Comparison of ENCODE assay signal across 17 cellular contexts in the genomic region with DNA sequence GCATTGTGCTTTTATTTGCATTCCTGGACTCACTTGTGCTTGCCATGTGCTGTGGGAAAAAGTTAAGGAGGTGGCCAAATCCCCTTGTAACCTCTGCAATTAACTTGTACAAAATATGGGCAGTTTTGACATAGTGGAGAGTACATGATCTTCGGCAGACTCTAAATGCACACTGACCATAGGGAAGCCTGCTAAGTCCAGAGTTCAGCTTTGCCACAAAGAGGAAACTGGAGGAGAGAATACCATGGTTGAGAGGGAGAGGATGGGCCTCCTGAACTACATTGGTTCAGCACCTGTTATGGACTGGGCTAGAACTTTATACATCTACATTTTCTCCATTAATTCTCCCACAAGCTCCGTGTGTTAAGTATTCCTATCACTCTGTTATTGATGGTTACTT. TPM values are rescaled to one million over a fixed set of nuclear protein-coding genes. Genes with fewer than 3 reads are reported as not detected.
A peak's percentile ranks its signal among the peaks of the same experiment; 100 is the strongest.
DNase-seq lines count a peak whose midpoint lies in the region; ATAC-seq, FAIRE-seq and TF ChIP-seq lines count a peak whose summit lies in the region.
"Had no signal": no experiment of that assay in that cellular context is flagged by ENCODE, and none has a peak within 500 bp of the region (broad histone marks: within the 10 kb centered on the region; RNA-seq: fewer than 3 reads in every experiment).

No MANE protein-coding gene starts in this region.

- peaks cover 38% of the 10 kb centered on the region for H3K27me3 Mint-ChIP-seq in endodermal cell (ENCODE audit: insufficient read depth)

- H3K4me3 Mint-ChIP-seq in endodermal cell = no peak overlapping the region

- H3K27me3 ChIP-seq in endodermal cell (ENCODE audit: control insufficient read depth, insufficient read depth, low read length, poor library complexity, severe bottlenecking) (peaks cover 30% of the 10 kb centered on the region), small intestine (ENCODE audit: control insufficient read depth in 2 of 2, insufficient read depth in 2 of 2, low read length in 2 of 2) (peaks cover 0 to 1% of the 10 kb centered on the region in 2 donors)

- H3K9me3 ChIP-seq in endodermal cell (ENCODE audit: control insufficient read depth, low read length) (no peaks in the 10 kb centered on the region), mucosa of descending colon (no peaks in the 10 kb centered on the region), small intestine (ENCODE audit: control insufficient read depth, low read depth) (no peaks in the 10 kb centered on the region)

- intact Hi-C loops in mucosa of descending colon (cut with DNase I, micrococcal nuclease) = no loop called here

- TF ChIP-seq CTCF in endodermal cell (conservative IDR thresholded peaks at IDR 0.05) = no peak
- TF ChIP-seq CTCF in mucosa of descending colon (IDR thresholded peaks at IDR 0.05) = no peak

- FAIRE-seq in small intestine (lab: Jason Lieb, UNC) = no peak

- no peaks in the 10 kb centered on the region for H3K9me3 Mint-ChIP-seq in endodermal cell

- no peak overlapping the region for H3K27ac Mint-ChIP-seq in endodermal cell

- H3K27ac ChIP-seq in endodermal cell (ENCODE audit: low read depth, low read length) = no peak overlapping the region
- H3K27ac ChIP-seq in small intestine (ENCODE audit: low read depth in 1 of 2, low read length in 1 of 2) = no peak overlapping the region
- H3K27ac ChIP-seq: KMS-11, PC-9, RWPE1 had no signal

- no peaks in the 10 kb centered on the region for H3K36me3 ChIP-seq in endodermal cell (ENCODE audit: control insufficient read depth, insufficient read depth, low read length)
- no peaks in the 10 kb centered on the region for H3K36me3 ChIP-seq in mucosa of descending colon (ENCODE audit: low read depth)
- no peaks in the 10 kb centered on the region for H3K36me3 ChIP-seq in small intestine (ENCODE audit: control insufficient read depth in 2 of 2, insufficient read depth in 2 of 2, low read length in 2 of 2)

- H3K9ac ChIP-seq in endodermal cell (ENCODE audit: extremely low read depth, low read length, poor library complexity, severe bottlenecking) = no peak overlapping the region
- H3K9ac ChIP-seq: KMS-11 had no signal

- H3K4me1 Mint-ChIP-seq in endodermal cell = peaks cover 40% of the 10 kb centered on the region

- ATAC-seq in mucosa of descending colon (peak; percentile 79), HG03342 (IDR thresholded peaks at IDR 0.05; ENCODE audit: unreplicated experiment) (no peak)

- H3K36me3 Mint-ChIP-seq in endodermal cell (ENCODE audit: low read depth) = no peaks in the 10 kb centered on the region

- peak overlapping the region; percentile 44 for H3K4me3 ChIP-seq in endodermal cell (ENCODE audit: low read length)
- H3K4me3 ChIP-seq in mucosa of descending colon = no peak overlapping the region
- no peak overlapping the region for H3K4me3 ChIP-seq in small intestine (ENCODE audit: low read depth in 1 of 2, low read length in 2 of 2)
- H3K4me3 ChIP-seq: PC-9 had no signal

- 66 to 92% methylated on average over 2 of the region's 2 CpGs for WGBS in endodermal cell (ENCODE audit: insufficient coverage in 1 of 2, insufficient read length in 1 of 2), 2 experiments
- 33 to 65% (median 53%) methylated on average over 2 of the region's 2 CpGs for WGBS in small intestine, 3 donors

- DNase-seq in SKM-1 (lab: John Stamatoyannopoulos, UW; ENCODE audit: unreplicated experiment) = peak; percentile 33
- DNase-seq in endodermal cell = no peak
- no peak for DNase-seq in mucosa of descending colon
- peak; percentile 64 for DNase-seq in small intestine
- no peak for DNase-seq in NCI-H2107 (lab: John Stamatoyannopoulos, UW)
- DNase-seq in superior temporal gyrus (ENCODE audit: extremely low spot score) = no peak
- DNase-seq: ACHN, DND-41, H7, NCI-H1092, NCI-H146, NCI-H2081, NCI-H774 had no signal

- H3K4me1 ChIP-seq in endodermal cell (ENCODE audit: control insufficient read depth, insufficient read depth, low read length) = peaks cover 12% of the 10 kb centered on the region
- peaks cover 2% of the 10 kb centered on the region for H3K4me1 ChIP-seq in mucosa of descending colon (ENCODE audit: low read depth)
- H3K4me1 ChIP-seq in small intestine (ENCODE audit: control insufficient read depth in 2 of 2, insufficient read depth in 1 of 2, low read depth in 1 of 2, low read length in 1 of 2) = peaks cover 0 to 4% of the 10 kb centered on the region in 2 donors

RNA-seq across cellular contexts. Expression of a gene that starts 37.5 kb away (rescaled TPM):
- 10 to 100 TPM; 19.8 to 23.3 TPM for total RNA-seq in endodermal cell
- 18.6 TPM for polyA plus RNA-seq in endodermal cell (2013, experiment 1 of 2)
- 21.0 TPM for polyA plus RNA-seq in endodermal cell (2013, experiment 2 of 2)
- total RNA-seq in mucosa of descending colon = 10 to 100 TPM in 2 of 3 donors, 1 to 10 TPM in 1; 9.5 to 11.4 (median 10.2) TPM
- polyA plus RNA-seq in small intestine = 1 to 10 TPM; 5.4 to 6.9 (median 5.7) TPM

Comparison
In these comparisons a context has a peak if more than half of its experiments do, and no peak if none do; other contexts are left out.
1. DNase-seq: peak in SKM-1 (single experiment) and small intestine (single experiment); none in endodermal cell (single experiment), mucosa of descending colon (0 of 3), NCI-H2107 (single experiment) and superior temporal gyrus (single experiment).